In the genomic region with DNA sequence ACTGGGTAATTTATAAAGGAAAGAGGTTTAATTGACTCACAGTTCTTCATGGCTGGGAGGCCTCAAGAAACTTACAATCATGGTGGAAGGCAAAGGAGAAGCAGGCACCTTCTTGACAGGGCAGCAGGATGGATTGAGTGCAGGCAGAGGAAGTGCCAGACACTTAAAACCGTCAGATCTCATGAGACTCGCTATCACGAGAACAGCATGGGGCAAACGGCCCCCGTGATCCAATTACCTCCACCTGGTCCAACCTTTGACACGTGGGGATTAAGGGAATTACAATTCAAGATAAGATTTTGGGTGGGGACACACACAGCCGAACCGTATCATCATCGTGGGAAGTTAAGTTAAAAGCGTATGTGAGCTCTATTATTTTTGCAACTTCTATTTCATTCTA, we compare ENCODE assay signal across 17 cellular contexts.
A peak's percentile ranks its signal among the peaks of the same experiment; 100 is the strongest.
DNase-seq lines count a peak whose midpoint lies in the region; ATAC-seq and TF ChIP-seq lines count a peak whose summit lies in the region.
"Had no signal": no experiment of that assay in that cellular context is flagged by ENCODE, and none has a peak within 500 bp of the region (broad histone marks: within the 10 kb centered on the region; RNA-seq: fewer than 3 reads in every experiment).

No MANE protein-coding gene starts in this region.

- no peaks in the 10 kb centered on the region for H3K4me1 ChIP-seq in endodermal cell (ENCODE audit: control insufficient read depth, insufficient read depth, low read length)
- H3K4me1 ChIP-seq: BLaER1 had no signal

- WGBS in endodermal cell (ENCODE audit: insufficient coverage in 1 of 2, insufficient read length in 1 of 2), 2 experiments = 65 to 72% methylated on average over 10 of the region's 10 CpGs

- peak overlapping the region; percentile 8 for H3K27ac Mint-ChIP-seq in activated naive CD8-positive, alpha-beta T cell
- H3K27ac Mint-ChIP-seq in activated naive CD8-positive, alpha-beta T cell treated with anti-CD3 and anti-CD28 coated beads, Interleukin-2, amount 50 U/mL, for 24 hours = no peak overlapping the region
- H3K27ac Mint-ChIP-seq in endodermal cell = no peak overlapping the region
- H3K27ac Mint-ChIP-seq in progenitor cell of endocrine pancreas = peak overlapping the region; percentile 26
- H3K27ac Mint-ChIP-seq: B cell; CD4-positive, CD25-positive, alpha-beta regulatory T cell; CD8-positive, alpha-beta T cell; GM23338; H9 had no signal

- H3K4me3 Mint-ChIP-seq in activated naive CD8-positive, alpha-beta T cell = no peak overlapping the region
- no peak overlapping the region for H3K4me3 Mint-ChIP-seq in activated naive CD8-positive, alpha-beta T cell treated with anti-CD3 and anti-CD28 coated beads, Interleukin-2, amount 50 U/mL, for 24 hours
- H3K4me3 Mint-ChIP-seq in endodermal cell (no peak overlapping the region), progenitor cell of endocrine pancreas (ENCODE audit: low read depth) (no peak overlapping the region)
- H3K4me3 Mint-ChIP-seq: B cell; CD4-positive, CD25-positive, alpha-beta regulatory T cell; CD8-positive, alpha-beta T cell; GM23338; H9 had no signal

- H3K4me3 ChIP-seq in endodermal cell (ENCODE audit: low read length) = peak overlapping the region; percentile 66
- H3K4me3 ChIP-seq: BLaER1, GM23338 had no signal

- no peaks in the 10 kb centered on the region for H3K27me3 ChIP-seq in endodermal cell (ENCODE audit: control insufficient read depth, insufficient read depth, low read length, poor library complexity, severe bottlenecking)
- H3K27me3 ChIP-seq: BLaER1 had no signal

- ATAC-seq in activated naive CD8-positive, alpha-beta T cell treated with anti-CD3 and anti-CD28 coated beads, Interleukin-2, amount 50 U/mL, for 24 hours = no peak
- no peak for ATAC-seq in GM19397 (IDR thresholded peaks at IDR 0.05; ENCODE audit: unreplicated experiment)
- ATAC-seq: CD8-positive, alpha-beta T cell; GM23338; HCT116 had no signal

- peaks cover 3% of the 10 kb centered on the region for H3K9me3 Mint-ChIP-seq in activated naive CD8-positive, alpha-beta T cell (ENCODE audit: low read depth)
- H3K9me3 Mint-ChIP-seq in activated naive CD8-positive, alpha-beta T cell treated with anti-CD3 and anti-CD28 coated beads, Interleukin-2, amount 50 U/mL, for 24 hours = peaks cover 5% of the 10 kb centered on the region
- H3K9me3 Mint-ChIP-seq in endodermal cell (peaks cover 28% of the 10 kb centered on the region), progenitor cell of endocrine pancreas (ENCODE audit: low read depth) (peaks cover 5% of the 10 kb centered on the region)
- H3K9me3 Mint-ChIP-seq: GM23338, H9 had no signal

- H3K36me3 ChIP-seq in endodermal cell (ENCODE audit: control insufficient read depth, insufficient read depth, low read length) = no peaks in the 10 kb centered on the region
- H3K36me3 ChIP-seq: BLaER1 had no signal

- no peaks in the 10 kb centered on the region for H3K4me1 Mint-ChIP-seq in activated naive CD8-positive, alpha-beta T cell (ENCODE audit: low read depth)
- H3K4me1 Mint-ChIP-seq in activated naive CD8-positive, alpha-beta T cell treated with anti-CD3 and anti-CD28 coated beads, Interleukin-2, amount 50 U/mL, for 24 hours = no peaks in the 10 kb centered on the region
- peaks cover 4% of the 10 kb centered on the region for H3K4me1 Mint-ChIP-seq in endodermal cell
- H3K4me1 Mint-ChIP-seq in progenitor cell of endocrine pancreas (ENCODE audit: low read depth) = peaks cover 8% of the 10 kb centered on the region
- H3K4me1 Mint-ChIP-seq: B cell; CD4-positive, CD25-positive, alpha-beta regulatory T cell; GM23338 had no signal

- H3K27me3 Mint-ChIP-seq in activated naive CD8-positive, alpha-beta T cell = peaks cover 10% of the 10 kb centered on the region
- peaks cover 6% of the 10 kb centered on the region for H3K27me3 Mint-ChIP-seq in activated naive CD8-positive, alpha-beta T cell treated with anti-CD3 and anti-CD28 coated beads, Interleukin-2, amount 50 U/mL, for 24 hours
- H3K27me3 Mint-ChIP-seq in endodermal cell (ENCODE audit: insufficient read depth) = peaks cover 27% of the 10 kb centered on the region
- peaks cover 23% of the 10 kb centered on the region for H3K27me3 Mint-ChIP-seq in progenitor cell of endocrine pancreas
- H3K27me3 Mint-ChIP-seq: CD4-positive, CD25-positive, alpha-beta regulatory T cell had no signal

- H3K36me3 Mint-ChIP-seq in activated naive CD8-positive, alpha-beta T cell = no peaks in the 10 kb centered on the region
- no peaks in the 10 kb centered on the region for H3K36me3 Mint-ChIP-seq in activated naive CD8-positive, alpha-beta T cell treated with anti-CD3 and anti-CD28 coated beads, Interleukin-2, amount 50 U/mL, for 24 hours (ENCODE audit: low read depth)
- H3K36me3 Mint-ChIP-seq in endodermal cell (ENCODE audit: low read depth) = peaks cover 7% of the 10 kb centered on the region
- no peaks in the 10 kb centered on the region for H3K36me3 Mint-ChIP-seq in progenitor cell of endocrine pancreas (ENCODE audit: insufficient read depth)
- H3K36me3 Mint-ChIP-seq: CD4-positive, CD25-positive, alpha-beta regulatory T cell; CD8-positive, alpha-beta T cell had no signal

- no peak for TF ChIP-seq CTCF in endodermal cell (conservative IDR thresholded peaks at IDR 0.05)
- TF ChIP-seq CTCF in progenitor cell of endocrine pancreas (IDR thresholded peaks at IDR 0.05; ENCODE audit: unreplicated experiment) = no peak

- H3K9me3 ChIP-seq in endodermal cell (ENCODE audit: control insufficient read depth, low read length) = peaks cover 25% of the 10 kb centered on the region

- H3K9ac ChIP-seq in endodermal cell (ENCODE audit: extremely low read depth, low read length, poor library complexity, severe bottlenecking) = no peak overlapping the region
- H3K9ac ChIP-seq: BLaER1 had no signal

- no peak for DNase-seq in activated naive CD8-positive, alpha-beta T cell treated with anti-CD3 and anti-CD28 coated beads, Interleukin-2, amount 50 U/mL, for 24 hours
- DNase-seq in ELF-1 (ENCODE audit: low read depth, low spot score) = peak; percentile 9
- DNase-seq in endodermal cell = peak; percentile 80
- DNase-seq in progenitor cell of endocrine pancreas (ENCODE audit: low spot score, unreplicated experiment) = no peak
- no peak for DNase-seq in DMS 273 treated with DMSO at 0.1 percent for 48 hours (lab: John Stamatoyannopoulos, UW)
- DNase-seq in NCI-H2196 (lab: John Stamatoyannopoulos, UW; ENCODE audit: unreplicated experiment) = no peak
- DNase-seq: CD4-positive, CD25-positive, alpha-beta regulatory T cell; CD8-positive, alpha-beta T cell; DMS79 treated with DMSO at 0.1 percent for 48 hours; H9 had no signal

- H3K27ac ChIP-seq in endodermal cell (ENCODE audit: low read depth, low read length) = no peak overlapping the region
- H3K27ac ChIP-seq: BLaER1, C4-2B had no signal

Comparison
In these comparisons a context has a peak if more than half of its experiments do, and no peak if none do; other contexts are left out.
1. H3K27ac Mint-ChIP-seq: peak in activated naive CD8-positive, alpha-beta T cell (single experiment) and progenitor cell of endocrine pancreas (single experiment); none in activated naive CD8-positive, alpha-beta T cell treated with anti-CD3 and anti-CD28 coated beads, Interleukin-2, amount 50 U/mL, for 24 hours (single experiment) and endodermal cell (single experiment).
2. DNase-seq: peak in ELF-1 (single experiment) and endodermal cell (single experiment); none in activated naive CD8-positive, alpha-beta T cell treated with anti-CD3 and anti-CD28 coated beads, Interleukin-2, amount 50 U/mL, for 24 hours (single experiment), progenitor cell of endocrine pancreas (single experiment), DMS 273 treated with DMSO at 0.1 percent for 48 hours (single experiment) and NCI-H2196 (single experiment).